21 cellular contexts compared by ENCODE assay signal in genomic region chr12:26043139-26044006, GRCh38.
DNase-seq lines count a peak whose midpoint lies in the region; ATAC-seq and TF ChIP-seq lines count a peak whose summit lies in the region.
"Had no signal": no experiment of that assay in that cellular context is flagged by ENCODE, and none has a peak within 500 bp of the region (broad histone marks: within the 10 kb centered on the region; RNA-seq: fewer than 3 reads in every experiment).

No MANE protein-coding gene starts in this region.

- H3K79me2 ChIP-seq in hepatocyte (peaks cover 93% of the 10 kb centered on the region), smooth muscle cell (ENCODE audit: low read depth) (peaks cover 50% of the 10 kb centered on the region)

- ATAC-seq in WTC11, result no peak
- ATAC-seq in GM18505 (IDR thresholded peaks at IDR 0.05; ENCODE audit: unreplicated experiment), result no peak
- ATAC-seq in GM18861 (IDR thresholded peaks at IDR 0.05; ENCODE audit: unreplicated experiment), result no peak
- no peak for ATAC-seq in HG03039 (IDR thresholded peaks at IDR 0.05; ENCODE audit: unreplicated experiment)
- ATAC-seq: natural killer cell treated with Interleukin-12 subunit alpha and Interleukin-12 subunit beta and Interleukin-15 and Interleukin-18, amount 100 ng/mL, for 72 hours; psoas muscle; stimulated activated naive CD8-positive, alpha-beta T cell treated with anti-CD3 and anti-CD28 coated beads, Interleukin-15, Interleukin-2, amounts not matched to agents 100 U/mL and 50 U/mL, for 24 hours had no signal

- H2AFZ ChIP-seq in hepatocyte (no peak overlapping the region), smooth muscle cell (ENCODE audit: low read depth) (no peak overlapping the region)

- no peaks in the 10 kb centered on the region for H3K27me3 ChIP-seq in hepatocyte
- no peaks in the 10 kb centered on the region for H3K27me3 ChIP-seq in smooth muscle cell (ENCODE audit: low read depth)
- no peaks in the 10 kb centered on the region for H3K27me3 ChIP-seq in esophagus muscularis mucosa

- H3K27ac ChIP-seq in hepatocyte (peak overlapping the region; percentile 17), smooth muscle cell (ENCODE audit: low read depth) (no peak overlapping the region), esophagus muscularis mucosa (replicated peaks in 1 of 4) (no peak overlapping the region)
- H3K27ac ChIP-seq: epithelial cell of prostate, psoas muscle had no signal

- H3K4me3 Mint-ChIP-seq in HFFc6, result no peak overlapping the region; the same call in 1 of the 2 replicates
- H3K4me3 Mint-ChIP-seq in WTC11, result no peak overlapping the region
- H3K4me3 Mint-ChIP-seq: natural killer cell treated with Interleukin-12 subunit alpha and Interleukin-12 subunit beta and Interleukin-15 and Interleukin-18, amount 100 ng/mL, for 72 hours had no signal

- H4K20me1 ChIP-seq in hepatocyte (ENCODE audit: insufficient read depth, poor library complexity, severe bottlenecking), result peaks cover 30% of the 10 kb centered on the region
- peaks cover 73% of the 10 kb centered on the region for H4K20me1 ChIP-seq in smooth muscle cell (ENCODE audit: low read depth)

- H3K9me2 ChIP-seq in hepatocyte (replicated peaks; ENCODE audit: insufficient read depth), result no peaks in the 10 kb centered on the region

- H3F3A ChIP-seq in smooth muscle cell (ENCODE audit: low read depth), result no peaks in the 10 kb centered on the region

- no peaks in the 10 kb centered on the region for H3K9me3 Mint-ChIP-seq in HFFc6
- no peaks in the 10 kb centered on the region for H3K9me3 Mint-ChIP-seq in WTC11
- H3K9me3 Mint-ChIP-seq: natural killer cell treated with Interleukin-12 subunit alpha and Interleukin-12 subunit beta and Interleukin-15 and Interleukin-18, amount 100 ng/mL, for 72 hours had no signal

- H3K27me3 Mint-ChIP-seq in HFFc6 (ENCODE audit: insufficient read depth) (peaks cover 3% of the 10 kb centered on the region; the same call in 1 of the 2 replicates), WTC11 (ENCODE audit: low read depth) (no peaks in the 10 kb centered on the region; the same call in 1 of the 2 replicates)

- H3K36me3 Mint-ChIP-seq in HFFc6 (ENCODE audit: low read depth), result peaks cover 5% of the 10 kb centered on the region; the same call in 1 of the 2 replicates
- H3K36me3 Mint-ChIP-seq in WTC11, result no peaks in the 10 kb centered on the region
- H3K36me3 Mint-ChIP-seq: natural killer cell treated with Interleukin-12 subunit alpha and Interleukin-12 subunit beta and Interleukin-15 and Interleukin-18, amount 100 ng/mL, for 72 hours had no signal

- intact Hi-C loops in esophagus muscularis mucosa (cut with DNase I), result no loop called here

- no peak overlapping the region for H3K4me3 ChIP-seq in hepatocyte
- no peak overlapping the region for H3K4me3 ChIP-seq in smooth muscle cell
- H3K4me3 ChIP-seq in esophagus muscularis mucosa, result no peak overlapping the region
- H3K4me3 ChIP-seq: psoas muscle had no signal

- WGBS in hepatocyte (ENCODE audit: low lambda C conversion rate, missing lambda C conversion rate), result 62% methylated on average over 10 of the region's 10 CpGs
- WGBS in smooth muscle cell (ENCODE audit: low lambda C conversion rate), result 74% methylated on average over 10 of the region's 10 CpGs
- 55% methylated on average over 10 of the region's 10 CpGs for WGBS in esophagus muscularis mucosa

- POLR2A ChIA-PET in WTC11 (lab: Charles Lee), result no interaction called here

- TF ChIP-seq POLR2A in GM18505 (IDR thresholded peaks at IDR 0.05; ENCODE audit: borderline replicate concordance, extremely low read depth, insufficient read depth, insufficient read length) (no peak), esophagus muscularis mucosa (IDR thresholded peaks at IDR 0.05; ENCODE audit: low read depth) (no peak)

- peaks cover 27% of the 10 kb centered on the region for H3K4me1 ChIP-seq in hepatocyte (ENCODE audit: insufficient read depth)
- peaks cover 37% of the 10 kb centered on the region for H3K4me1 ChIP-seq in smooth muscle cell (ENCODE audit: low read depth)
- peaks cover 18 to 61% (median 58%) of the 10 kb centered on the region in 4 donors for H3K4me1 ChIP-seq in esophagus muscularis mucosa

- H3K4me1 Mint-ChIP-seq in HFFc6 (ENCODE audit: low read depth) (peaks cover 63% of the 10 kb centered on the region), WTC11 (peaks cover 45% of the 10 kb centered on the region)

- CTCF ChIA-PET in WTC11 (lab: Charles Lee), result no interaction called here

- H3K4me2 ChIP-seq in hepatocyte, result peak overlapping the region; percentile 49
- peak overlapping the region; percentile 37 for H3K4me2 ChIP-seq in smooth muscle cell

- TF ChIP-seq EP300 in esophagus muscularis mucosa (IDR thresholded peaks at IDR 0.05), result no peak

- H3K9ac ChIP-seq in smooth muscle cell (ENCODE audit: low read depth), result no peak overlapping the region

- H3K36me3 ChIP-seq in hepatocyte (replicated peaks; ENCODE audit: insufficient read depth, low read depth) (no peaks in the 10 kb centered on the region), smooth muscle cell (ENCODE audit: low read depth) (no peaks in the 10 kb centered on the region), esophagus muscularis mucosa (no peaks in the 10 kb centered on the region)

- no peak for TF ChIP-seq CTCF in HFFc6 (IDR thresholded peaks at IDR 0.05)
- TF ChIP-seq CTCF in WTC11 (IDR thresholded peaks at IDR 0.05), result no peak
- TF ChIP-seq CTCF in hepatocyte (IDR thresholded peaks at IDR 0.05; ENCODE audit: poor library complexity), result no peak
- TF ChIP-seq CTCF in smooth muscle cell (IDR thresholded peaks at IDR 0.05; ENCODE audit: borderline replicate concordance, insufficient read depth, poor library complexity, severe bottlenecking), result no peak
- no peak for TF ChIP-seq CTCF in esophagus muscularis mucosa (IDR thresholded peaks at IDR 0.05)

- no peaks in the 10 kb centered on the region for H3K9me3 ChIP-seq in hepatocyte (ENCODE audit: low read depth)
- H3K9me3 ChIP-seq in smooth muscle cell (replicated peaks; ENCODE audit: low read depth), result no peaks in the 10 kb centered on the region
- H3K9me3 ChIP-seq in esophagus muscularis mucosa, result no peaks in the 10 kb centered on the region
- H3K9me3 ChIP-seq: psoas muscle had no signal

- DNase-seq in HFFc6 (no peak), WTC11 (ENCODE audit: low spot score) (no peak), hepatocyte (ENCODE audit: low spot score) (no peak), smooth muscle cell (lab: John Stamatoyannopoulos, UW; ENCODE audit: unreplicated experiment) (no peak), esophagus muscularis mucosa (ENCODE audit: extremely low spot score) (no peak)
- DNase-seq: activated CD4-positive, alpha-beta T cell treated with anti-CD3 and anti-CD28 coated beads, Interleukin-2, amount 50 U/mL, for 4 hours; activated effector memory CD4-positive, alpha-beta T cell treated with anti-CD3 and anti-CD28 coated beads, Interleukin-2, amount 50 U/mL, for 16 hours; DMS79 treated with DMSO at 0.1 percent for 48 hours; H7; Kasumi-1; kidney glomerular epithelial cell; NCI-H1105; NCI-H2107; NCI-H510A treated with DMSO at 0.1 percent for 48 hours; psoas muscle; stimulated activated naive CD8-positive, alpha-beta T cell treated with anti-CD3 and anti-CD28 coated beads, Interleukin-15, Interleukin-2, amounts not matched to agents 100 U/mL and 50 U/mL, for 24 hours had no signal

- peak overlapping the region; percentile 27; the same call in 1 of the 2 replicates for H3K27ac Mint-ChIP-seq in HFFc6
- peak overlapping the region; percentile 0; the same call in 1 of the 2 replicates for H3K27ac Mint-ChIP-seq in WTC11
- H3K27ac Mint-ChIP-seq: natural killer cell treated with Interleukin-12 subunit alpha and Interleukin-12 subunit beta and Interleukin-15 and Interleukin-18, amount 100 ng/mL, for 72 hours had no signal

TF ChIP-seq in WTC11, 78 proteins besides CTCF, POLR2A, EP300 and RAD21 (continues in another document):
- TF ChIP-seq, protein P1, sequence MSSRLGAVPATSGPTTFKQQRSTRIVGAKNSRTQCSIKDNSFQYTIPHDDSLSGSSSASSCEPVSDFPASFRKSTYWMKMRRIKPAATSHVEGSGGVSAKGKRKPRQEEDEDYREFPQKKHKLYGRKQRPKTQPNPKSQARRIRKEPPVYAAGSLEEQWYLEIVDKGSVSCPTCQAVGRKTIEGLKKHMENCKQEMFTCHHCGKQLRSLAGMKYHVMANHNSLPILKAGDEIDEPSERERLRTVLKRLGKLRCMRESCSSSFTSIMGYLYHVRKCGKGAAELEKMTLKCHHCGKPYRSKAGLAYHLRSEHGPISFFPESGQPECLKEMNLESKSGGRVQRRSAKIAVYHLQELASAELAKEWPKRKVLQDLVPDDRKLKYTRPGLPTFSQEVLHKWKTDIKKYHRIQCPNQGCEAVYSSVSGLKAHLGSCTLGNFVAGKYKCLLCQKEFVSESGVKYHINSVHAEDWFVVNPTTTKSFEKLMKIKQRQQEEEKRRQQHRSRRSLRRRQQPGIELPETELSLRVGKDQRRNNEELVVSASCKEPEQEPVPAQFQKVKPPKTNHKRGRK (CRISPR knock-in tag; IDR thresholded peaks at IDR 0.05; ENCODE audit: borderline replicate concordance), result no peak
- TF ChIP-seq EMX1 (CRISPR knock-in tag; IDR thresholded peaks at IDR 0.05), result no peak
- no peak for TF ChIP-seq NR3C1 (CRISPR knock-in tag; conservative IDR thresholded peaks at IDR 0.05; ENCODE audit: low read depth)
- no peak for TF ChIP-seq ZNF138 (CRISPR knock-in tag; conservative IDR thresholded peaks at IDR 0.05)
- TF ChIP-seq, protein P2, sequence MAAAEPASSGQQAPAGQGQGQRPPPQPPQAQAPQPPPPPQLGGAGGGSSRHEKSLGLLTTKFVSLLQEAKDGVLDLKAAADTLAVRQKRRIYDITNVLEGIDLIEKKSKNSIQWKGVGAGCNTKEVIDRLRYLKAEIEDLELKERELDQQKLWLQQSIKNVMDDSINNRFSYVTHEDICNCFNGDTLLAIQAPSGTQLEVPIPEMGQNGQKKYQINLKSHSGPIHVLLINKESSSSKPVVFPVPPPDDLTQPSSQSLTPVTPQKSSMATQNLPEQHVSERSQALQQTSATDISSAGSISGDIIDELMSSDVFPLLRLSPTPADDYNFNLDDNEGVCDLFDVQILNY (CRISPR knock-in tag; IDR thresholded peaks at IDR 0.05), result no peak
- no peak for TF ChIP-seq KAT7 (CRISPR knock-in tag; IDR thresholded peaks at IDR 0.05; ENCODE audit: borderline replicate concordance)
- TF ChIP-seq, protein P3, sequence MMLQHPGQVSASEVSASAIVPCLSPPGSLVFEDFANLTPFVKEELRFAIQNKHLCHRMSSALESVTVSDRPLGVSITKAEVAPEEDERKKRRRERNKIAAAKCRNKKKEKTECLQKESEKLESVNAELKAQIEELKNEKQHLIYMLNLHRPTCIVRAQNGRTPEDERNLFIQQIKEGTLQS (CRISPR knock-in tag; conservative IDR thresholded peaks at IDR 0.05), result no peak
- TF ChIP-seq GTF2I (CRISPR knock-in tag; conservative IDR thresholded peaks at IDR 0.05), result no peak
- TF ChIP-seq MYBL2 (CRISPR knock-in tag; IDR thresholded peaks at IDR 0.05), result no peak
- no peak for TF ChIP-seq CREM (CRISPR knock-in tag; IDR thresholded peaks at IDR 0.05)
- TF ChIP-seq ZNF671 (CRISPR knock-in tag; IDR thresholded peaks at IDR 0.05), result no peak
- TF ChIP-seq TP53 (CRISPR knock-in tag; IDR thresholded peaks at IDR 0.05), result no peak
- TF ChIP-seq OVOL2 (CRISPR knock-in tag; IDR thresholded peaks at IDR 0.05; ENCODE audit: borderline replicate concordance), result no peak
- no peak for TF ChIP-seq ETV6 (CRISPR knock-in tag; IDR thresholded peaks at IDR 0.05)
- TF ChIP-seq ZNF416 (CRISPR knock-in tag; IDR thresholded peaks at IDR 0.05), result no peak
